Comparison of ENCODE assay signal across 23 cellular contexts in genomic region chr10:71489077-71489476, GRCh38.
"Had no signal": no experiment of that assay in that cellular context is flagged by ENCODE, and none has a peak within 500 bp of the region (broad histone marks: within the 10 kb centered on the region; RNA-seq: fewer than 3 reads in every experiment).

No MANE protein-coding gene starts in this region.

- H3K4me3 ChIP-seq: coronary artery, dorsolateral prefrontal cortex, esophagus muscularis mucosa, heart right ventricle, left lung, lower lobe of right lung had no signal

- H3K36me3 ChIP-seq: esophagus muscularis mucosa, heart right ventricle, left lung, lower lobe of right lung had no signal

- H3K27me3 ChIP-seq: dorsolateral prefrontal cortex, esophagus muscularis mucosa, foreskin keratinocyte, heart right ventricle, left lung had no signal

- H3K27me3 Mint-ChIP-seq: naive thymus-derived CD4-positive, alpha-beta T cell had no signal

- DNase-seq: dermis blood vessel endothelial cell; dorsolateral prefrontal cortex; effector CD4-positive, alpha-beta T cell; effector memory CD4-positive, alpha-beta T cell; foreskin keratinocyte; glutamatergic neuron; head of caudate nucleus; heart right ventricle; hippocampal formation; left cardiac atrium; left lung; left ventricle myocardium superior; lower lobe of right lung; mesenchymal stem cell; naive thymus-derived CD4-positive, alpha-beta T cell had no signal

- H3K4me3 Mint-ChIP-seq: mesothelial cell of epicardium; naive thymus-derived CD4-positive, alpha-beta T cell had no signal

- H3K27ac Mint-ChIP-seq: mesothelial cell of epicardium; naive thymus-derived CD4-positive, alpha-beta T cell had no signal

- H3K27ac ChIP-seq: coronary artery, dorsolateral prefrontal cortex, esophagus muscularis mucosa, foreskin keratinocyte, heart right ventricle, left lung, lower lobe of right lung had no signal

- FAIRE-seq: colon, endothelial cell of umbilical vein, frontal cortex, islet of Langerhans, keratinocyte had no signal

- H3K4me1 ChIP-seq: esophagus muscularis mucosa, foreskin keratinocyte, left lung, lower lobe of right lung had no signal

- ATAC-seq: foreskin keratinocyte; heart right ventricle; left cardiac atrium; left lung; left ventricle myocardium superior; lower lobe of right lung; naive thymus-derived CD4-positive, alpha-beta T cell had no signal
